Comparison of ENCODE assay signal across 10 cellular contexts in genomic region chr15:101296418-101297405, GRCh38. TPM values are rescaled to one million over a fixed set of nuclear protein-coding genes. Genes with fewer than 3 reads are reported as not detected.
DNase-seq lines count a peak whose midpoint lies in the region; ATAC-seq lines count a peak whose summit lies in the region.
"Had no signal": no experiment of that assay in that cellular context is flagged by ENCODE, and none has a peak within 500 bp of the region (broad histone marks: within the 10 kb centered on the region; RNA-seq: fewer than 3 reads in every experiment).

No MANE protein-coding gene starts in this region.

- no peak for DNase-seq in activated T-cell treated with anti-CD3 and anti-CD28 coated beads, Interleukin-2, amount 50 U/mL, for 72 hours
- no peak for DNase-seq in activated T-cell treated with anti-CD3 and anti-CD28 coated beads for 4 hours
- DNase-seq in T-helper 17 cell = no peak
- peak; percentile 32 for DNase-seq in fibroblast of the conjunctiva (ENCODE audit: low read depth)
- no peak for DNase-seq in GOT3 (lab: John Stamatoyannopoulos, UW)
- no peak for DNase-seq in NCI-H146 (lab: John Stamatoyannopoulos, UW)
- no peak for DNase-seq in amniotic stem cell (lab: John Stamatoyannopoulos, UW)
- DNase-seq: NCI-H748 treated with DMSO at 0.1 percent for 48 hours had no signal

- H3K27me3 Mint-ChIP-seq in activated T-cell treated with anti-CD3 and anti-CD28 coated beads, Interleukin-2, amount 50 U/mL, for 72 hours (ENCODE audit: low read depth) = no peaks in the 10 kb centered on the region
- no peaks in the 10 kb centered on the region for H3K27me3 Mint-ChIP-seq in T-helper 17 cell
- no peaks in the 10 kb centered on the region for H3K27me3 Mint-ChIP-seq in stimulated activated memory B cell treated with anti-CD40 and anti-IgM and Interleukin-4, amounts not matched to agents 10 μg/mL and 1 μg/mL and 100 μg/mL, for 72 hours

- H3K9me3 ChIP-seq in T-helper 17 cell (ENCODE audit: control insufficient read depth, low read length, poor library complexity, severe bottlenecking) = no peaks in the 10 kb centered on the region

- H3K4me3 Mint-ChIP-seq in activated T-cell treated with anti-CD3 and anti-CD28 coated beads, Interleukin-2, amount 50 U/mL, for 72 hours = peak overlapping the region; percentile 92 to 97
- H3K4me3 Mint-ChIP-seq in T-helper 17 cell = peak overlapping the region; percentile 96
- peak overlapping the region; percentile 92 for H3K4me3 Mint-ChIP-seq in stimulated activated memory B cell treated with anti-CD40 and anti-IgM and Interleukin-4, amounts not matched to agents 10 μg/mL and 1 μg/mL and 100 μg/mL, for 72 hours

- peaks cover 7 to 11% of the 10 kb centered on the region in 2 donors for H3K36me3 Mint-ChIP-seq in activated T-cell treated with anti-CD3 and anti-CD28 coated beads, Interleukin-2, amount 50 U/mL, for 72 hours (ENCODE audit: insufficient read depth in 2 of 2)
- peaks cover 2% of the 10 kb centered on the region for H3K36me3 Mint-ChIP-seq in T-helper 17 cell (ENCODE audit: low read depth)
- H3K36me3 Mint-ChIP-seq in stimulated activated memory B cell treated with anti-CD40 and anti-IgM and Interleukin-4, amounts not matched to agents 10 μg/mL and 1 μg/mL and 100 μg/mL, for 72 hours = peaks cover 4% of the 10 kb centered on the region

- H3K4me1 Mint-ChIP-seq in activated T-cell treated with anti-CD3 and anti-CD28 coated beads, Interleukin-2, amount 50 U/mL, for 72 hours (ENCODE audit: low read depth) = peaks cover 31% of the 10 kb centered on the region
- H3K4me1 Mint-ChIP-seq in T-helper 17 cell = peaks cover 30% of the 10 kb centered on the region
- H3K4me1 Mint-ChIP-seq in stimulated activated memory B cell treated with anti-CD40 and anti-IgM and Interleukin-4, amounts not matched to agents 10 μg/mL and 1 μg/mL and 100 μg/mL, for 72 hours = peaks cover 19% of the 10 kb centered on the region

- no peak for ATAC-seq in activated T-cell treated with anti-CD3 and anti-CD28 coated beads, Interleukin-2, amount 50 U/mL, for 72 hours (replicated peaks in 1 of 2)
- no peak for ATAC-seq in T-helper 17 cell
- ATAC-seq in stimulated activated memory B cell treated with anti-CD40 and anti-IgM and Interleukin-4, amounts not matched to agents 10 μg/mL and 1 μg/mL and 100 μg/mL, for 72 hours = no peak

- peak overlapping the region; percentile 93 for H3K27ac Mint-ChIP-seq in activated T-cell treated with anti-CD3 and anti-CD28 coated beads, Interleukin-2, amount 50 U/mL, for 72 hours
- peak overlapping the region; percentile 95 for H3K27ac Mint-ChIP-seq in T-helper 17 cell
- H3K27ac Mint-ChIP-seq in stimulated activated memory B cell treated with anti-CD40 and anti-IgM and Interleukin-4, amounts not matched to agents 10 μg/mL and 1 μg/mL and 100 μg/mL, for 72 hours = no peak overlapping the region

- H3K9me3 Mint-ChIP-seq in activated T-cell treated with anti-CD3 and anti-CD28 coated beads, Interleukin-2, amount 50 U/mL, for 72 hours = no peaks in the 10 kb centered on the region
- H3K9me3 Mint-ChIP-seq in stimulated activated memory B cell treated with anti-CD40 and anti-IgM and Interleukin-4, amounts not matched to agents 10 μg/mL and 1 μg/mL and 100 μg/mL, for 72 hours = no peaks in the 10 kb centered on the region
- H3K9me3 Mint-ChIP-seq: CD14-positive monocyte had no signal

RNA-seq across cellular contexts. Expression of gene SNRPA1, which starts 1.7 kb away (rescaled TPM):
- total RNA-seq in activated T-cell treated with anti-CD3 and anti-CD28 coated beads, Interleukin-2, amount 50 U/mL, for 72 hours = 100 to 1,000 TPM; 132 to 141 TPM
- total RNA-seq in T-helper 17 cell = 100 to 1,000 TPM; 166 to 206 TPM

RNA-seq across cellular contexts. Expression of gene SELENOS, which starts 19.4 kb away (rescaled TPM):
- 10 to 100 TPM; 42.9 to 44.8 TPM for total RNA-seq in activated T-cell treated with anti-CD3 and anti-CD28 coated beads, Interleukin-2, amount 50 U/mL, for 72 hours
- total RNA-seq in T-helper 17 cell = 10 to 100 TPM; 28.0 to 36.3 TPM

RNA-seq across cellular contexts. Expression of gene CHSY1, which starts 44.9 kb away (rescaled TPM):
- 10 to 100 TPM; 26.4 to 31.1 TPM for total RNA-seq in activated T-cell treated with anti-CD3 and anti-CD28 coated beads, Interleukin-2, amount 50 U/mL, for 72 hours
- total RNA-seq in T-helper 17 cell = 10 to 100 TPM; 10.5 to 12.9 TPM
